ENCODE assay signal across 1 cellular context in the genomic region with DNA sequence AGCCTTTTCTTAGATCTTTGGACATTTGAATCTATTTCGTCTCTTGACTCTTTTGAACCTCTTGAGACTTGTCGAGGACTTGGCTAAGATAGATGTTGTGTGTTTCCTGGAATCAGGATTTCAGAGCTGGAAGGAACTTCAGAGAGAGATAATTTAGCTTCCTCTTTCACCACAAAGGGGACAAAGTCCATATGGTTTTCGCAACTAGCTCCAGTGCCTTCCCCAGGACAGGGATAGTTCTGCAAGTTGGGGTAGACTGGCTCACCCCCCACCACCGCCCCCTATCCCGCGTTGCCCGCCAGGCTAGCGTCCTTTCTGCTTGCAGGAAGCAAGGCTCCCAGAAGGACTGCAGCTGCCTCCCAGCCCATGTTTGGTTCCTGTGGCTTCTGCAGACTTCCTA.
TF ChIP-seq lines count a peak whose summit lies in the region.

No MANE protein-coding gene starts in this region.

TF ChIP-seq in HepG2, 621 proteins besides CTCF, POLR2A, EP300 and RAD21 (continued from another document and continues in another):
- TF ChIP-seq, protein P1, sequence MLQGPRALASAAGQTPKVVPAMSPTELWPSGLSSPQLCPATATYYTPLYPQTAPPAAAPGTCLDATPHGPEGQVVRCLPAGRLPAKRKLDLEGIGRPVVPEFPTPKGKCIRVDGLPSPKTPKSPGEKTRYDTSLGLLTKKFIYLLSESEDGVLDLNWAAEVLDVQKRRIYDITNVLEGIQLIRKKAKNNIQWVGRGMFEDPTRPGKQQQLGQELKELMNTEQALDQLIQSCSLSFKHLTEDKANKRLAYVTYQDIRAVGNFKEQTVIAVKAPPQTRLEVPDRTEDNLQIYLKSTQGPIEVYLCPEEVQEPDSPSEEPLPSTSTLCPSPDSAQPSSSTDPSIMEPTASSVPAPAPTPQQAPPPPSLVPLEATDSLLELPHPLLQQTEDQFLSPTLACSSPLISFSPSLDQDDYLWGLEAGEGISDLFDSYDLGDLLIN (CRISPR knock-in tag; IDR thresholded peaks at IDR 0.05; ENCODE audit: borderline replicate concordance), result no peak
- no peak for TF ChIP-seq ZBTB20 (CRISPR knock-in tag; IDR thresholded peaks at IDR 0.05; ENCODE audit: borderline replicate concordance, low read depth)
- TF ChIP-seq MEF2D (CRISPR knock-in tag; IDR thresholded peaks at IDR 0.05), result no peak
- TF ChIP-seq, protein P2, sequence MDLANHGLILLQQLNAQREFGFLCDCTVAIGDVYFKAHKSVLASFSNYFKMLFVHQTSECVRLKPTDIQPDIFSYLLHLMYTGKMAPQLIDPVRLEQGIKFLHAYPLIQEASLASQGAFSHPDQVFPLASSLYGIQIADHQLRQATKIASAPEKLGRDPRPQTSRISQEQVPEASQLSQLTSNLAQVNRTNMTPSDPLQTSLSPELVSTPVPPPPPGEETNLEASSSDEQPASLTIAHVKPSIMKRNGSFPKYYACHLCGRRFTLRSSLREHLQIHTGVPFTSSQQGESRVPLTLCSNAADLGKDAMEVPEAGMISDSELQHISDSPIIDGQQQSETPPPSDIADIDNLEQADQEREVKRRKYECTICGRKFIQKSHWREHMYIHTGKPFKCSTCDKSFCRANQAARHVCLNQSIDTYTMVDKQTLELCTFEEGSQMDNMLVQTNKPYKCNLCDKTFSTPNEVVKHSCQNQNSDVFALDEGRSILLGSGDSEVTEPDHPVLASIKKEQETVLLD (CRISPR knock-in tag; IDR thresholded peaks at IDR 0.05; ENCODE audit: low read depth), result no peak
- TF ChIP-seq GABPB1 (CRISPR knock-in tag; IDR thresholded peaks at IDR 0.05), result 0 out of 2 replicates have a peak, but pooled peaks have one; percentile 35
- no peak for TF ChIP-seq ATF3 (CRISPR knock-in tag; IDR thresholded peaks at IDR 0.05)
- no peak for TF ChIP-seq NPAS2 (CRISPR knock-in tag; IDR thresholded peaks at IDR 0.05; ENCODE audit: borderline replicate concordance)
- TF ChIP-seq TCF7 (IDR thresholded peaks at IDR 0.05; ENCODE audit: low read depth), result peak; percentile 79
- 0 out of 2 replicates have a peak, but pooled peaks have one; percentile 52 for TF ChIP-seq KDM3A (CRISPR knock-in tag; IDR thresholded peaks at IDR 0.05; ENCODE audit: low read depth)
- TF ChIP-seq SRSF4 (IDR thresholded peaks at IDR 0.05; ENCODE audit: low read depth, low read length, poor library complexity, severe bottlenecking), result no peak
- 0 out of 2 replicates have a peak, but pooled peaks have one; percentile 54 for TF ChIP-seq ZKSCAN8 (CRISPR knock-in tag; IDR thresholded peaks at IDR 0.05; ENCODE audit: borderline replicate concordance)
- peak; percentile 41 for TF ChIP-seq XRCC5 (optimal IDR thresholded peaks at IDR 0.05; ENCODE audit: low read length)
- no peak for TF ChIP-seq ZNF260 (CRISPR knock-in tag; IDR thresholded peaks at IDR 0.05; ENCODE audit: borderline replicate concordance, low read depth)
- TF ChIP-seq SMAD1 (CRISPR knock-in tag; IDR thresholded peaks at IDR 0.05; ENCODE audit: borderline replicate concordance, low read depth), result no peak
- no peak for TF ChIP-seq ZNF234 (CRISPR knock-in tag; conservative IDR thresholded peaks at IDR 0.05)
- TF ChIP-seq LCORL (IDR thresholded peaks at IDR 0.05), result no peak
- TF ChIP-seq LCORL (CRISPR knock-in tag; IDR thresholded peaks at IDR 0.05), result peak; percentile 96
- TF ChIP-seq ZNF768 (CRISPR knock-in tag; IDR thresholded peaks at IDR 0.05), result no peak
- TF ChIP-seq ZNF460 (CRISPR knock-in tag; IDR thresholded peaks at IDR 0.05; ENCODE audit: borderline replicate concordance), result no peak
- no peak for TF ChIP-seq ZNF230 (CRISPR knock-in tag; IDR thresholded peaks at IDR 0.05)
- peak; percentile 73; the same call in 1 of the 2 replicates for TF ChIP-seq MIER3 (CRISPR knock-in tag; IDR thresholded peaks at IDR 0.05; ENCODE audit: borderline replicate concordance)
- TF ChIP-seq, protein P3, sequence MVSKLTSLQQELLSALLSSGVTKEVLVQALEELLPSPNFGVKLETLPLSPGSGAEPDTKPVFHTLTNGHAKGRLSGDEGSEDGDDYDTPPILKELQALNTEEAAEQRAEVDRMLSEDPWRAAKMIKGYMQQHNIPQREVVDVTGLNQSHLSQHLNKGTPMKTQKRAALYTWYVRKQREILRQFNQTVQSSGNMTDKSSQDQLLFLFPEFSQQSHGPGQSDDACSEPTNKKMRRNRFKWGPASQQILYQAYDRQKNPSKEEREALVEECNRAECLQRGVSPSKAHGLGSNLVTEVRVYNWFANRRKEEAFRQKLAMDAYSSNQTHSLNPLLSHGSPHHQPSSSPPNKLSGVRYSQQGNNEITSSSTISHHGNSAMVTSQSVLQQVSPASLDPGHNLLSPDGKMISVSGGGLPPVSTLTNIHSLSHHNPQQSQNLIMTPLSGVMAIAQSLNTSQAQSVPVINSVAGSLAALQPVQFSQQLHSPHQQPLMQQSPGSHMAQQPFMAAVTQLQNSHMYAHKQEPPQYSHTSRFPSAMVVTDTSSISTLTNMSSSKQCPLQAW (CRISPR knock-in tag; IDR thresholded peaks at IDR 0.05), result 0 out of 2 replicates have a peak, but pooled peaks have one; percentile 35
- peak; percentile 77 for TF ChIP-seq ZNF614 (CRISPR knock-in tag; IDR thresholded peaks at IDR 0.05; ENCODE audit: borderline replicate concordance)
- TF ChIP-seq ZNF253 (CRISPR knock-in tag; IDR thresholded peaks at IDR 0.05; ENCODE audit: borderline replicate concordance), result no peak
- TF ChIP-seq, protein P4, sequence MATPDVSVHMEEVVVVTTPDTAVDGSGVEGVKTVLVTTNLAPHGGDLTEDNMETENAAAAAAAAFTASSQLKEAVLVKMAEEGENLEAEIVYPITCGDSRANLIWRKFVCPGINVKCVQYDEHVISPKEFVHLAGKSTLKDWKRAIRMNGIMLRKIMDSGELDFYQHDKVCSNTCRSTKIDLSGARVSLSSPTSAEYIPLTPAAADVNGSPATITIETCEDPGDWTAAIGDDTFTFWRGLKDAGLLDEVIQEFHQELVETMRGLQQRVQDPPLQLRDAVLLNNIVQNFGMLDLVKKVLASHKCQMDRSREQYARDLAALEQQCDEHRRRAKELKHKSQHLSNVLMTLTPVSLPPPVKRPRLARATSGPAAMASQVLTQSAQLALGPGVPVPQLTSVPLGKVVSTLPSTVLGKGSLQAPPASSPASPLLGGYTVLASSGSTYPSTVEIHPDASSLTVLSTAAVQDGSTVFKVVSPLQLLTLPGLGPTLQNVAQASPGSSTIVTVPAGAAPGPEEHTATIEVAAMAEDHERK (CRISPR knock-in tag; IDR thresholded peaks at IDR 0.05; ENCODE audit: low read depth), result no peak
- TF ChIP-seq KMT2B (CRISPR knock-in tag; IDR thresholded peaks at IDR 0.05), result peak; percentile 46; the same call in 1 of the 2 replicates
- TF ChIP-seq FOXJ3 (CRISPR knock-in tag; IDR thresholded peaks at IDR 0.05; ENCODE audit: borderline replicate concordance), result no peak
- TF ChIP-seq KMT2A (CRISPR knock-in tag; IDR thresholded peaks at IDR 0.05), result 0 out of 2 replicates have a peak, but pooled peaks have one; percentile 33
- peak; percentile 56; the same call in 1 of the 2 replicates for TF ChIP-seq ZMYM4 (CRISPR knock-in tag; IDR thresholded peaks at IDR 0.05)
- 0 out of 2 replicates have a peak, but pooled peaks have one; percentile 33 for TF ChIP-seq ZMAT3 (CRISPR knock-in tag; conservative IDR thresholded peaks at IDR 0.05)
- TF ChIP-seq GABPA (IDR thresholded peaks at IDR 0.05; ENCODE audit: low read depth, low read length), result no peak
- TF ChIP-seq GABPA (CRISPR knock-in tag; IDR thresholded peaks at IDR 0.05; ENCODE audit: low read depth), result peak; percentile 40; the same call in 1 of the 2 replicates
- TF ChIP-seq ZFP1 (CRISPR knock-in tag; IDR thresholded peaks at IDR 0.05), result peak; percentile 82; the same call in 1 of the 2 replicates
- no peak for TF ChIP-seq SNAPC4 (CRISPR knock-in tag; IDR thresholded peaks at IDR 0.05)
- peak; percentile 94 for TF ChIP-seq NCOA2 (CRISPR knock-in tag; IDR thresholded peaks at IDR 0.05)
- TF ChIP-seq ZNF335 (CRISPR knock-in tag; IDR thresholded peaks at IDR 0.05), result 0 out of 2 replicates have a peak, but pooled peaks have one; percentile 46
- peak; percentile 56 for TF ChIP-seq CREM (IDR thresholded peaks at IDR 0.05)
- TF ChIP-seq CREM (CRISPR knock-in tag; IDR thresholded peaks at IDR 0.05), result no peak
- TF ChIP-seq ZNF572 (CRISPR knock-in tag; IDR thresholded peaks at IDR 0.05), result no peak
- TF ChIP-seq ZNF629 (CRISPR knock-in tag; conservative IDR thresholded peaks at IDR 0.05), result peak; percentile 25; the same call in 1 of the 2 replicates
- no peak for TF ChIP-seq ZNF510 (CRISPR knock-in tag; IDR thresholded peaks at IDR 0.05; ENCODE audit: low read depth)
- no peak for TF ChIP-seq ZNF569 (CRISPR knock-in tag; IDR thresholded peaks at IDR 0.05; ENCODE audit: borderline replicate concordance)
- no peak for TF ChIP-seq SMAD3 (CRISPR knock-in tag; IDR thresholded peaks at IDR 0.05)
- TF ChIP-seq E2F5 (CRISPR knock-in tag; conservative IDR thresholded peaks at IDR 0.05), result no peak
- TF ChIP-seq, protein P5, sequence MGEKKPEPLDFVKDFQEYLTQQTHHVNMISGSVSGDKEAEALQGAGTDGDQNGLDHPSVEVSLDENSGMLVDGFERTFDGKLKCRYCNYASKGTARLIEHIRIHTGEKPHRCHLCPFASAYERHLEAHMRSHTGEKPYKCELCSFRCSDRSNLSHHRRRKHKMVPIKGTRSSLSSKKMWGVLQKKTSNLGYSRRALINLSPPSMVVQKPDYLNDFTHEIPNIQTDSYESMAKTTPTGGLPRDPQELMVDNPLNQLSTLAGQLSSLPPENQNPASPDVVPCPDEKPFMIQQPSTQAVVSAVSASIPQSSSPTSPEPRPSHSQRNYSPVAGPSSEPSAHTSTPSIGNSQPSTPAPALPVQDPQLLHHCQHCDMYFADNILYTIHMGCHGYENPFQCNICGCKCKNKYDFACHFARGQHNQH (CRISPR knock-in tag; IDR thresholded peaks at IDR 0.05), result peak; percentile 39; the same call in 1 of the 2 replicates
- peak; percentile 81 for TF ChIP-seq PAXIP1 (CRISPR knock-in tag; conservative IDR thresholded peaks at IDR 0.05)
- no peak for TF ChIP-seq SMYD3 (CRISPR knock-in tag; IDR thresholded peaks at IDR 0.05)
